23 cellular contexts compared by ENCODE assay signal in genomic region chr1:192513196-192513595, GRCh38.
DNase-seq lines count a peak whose midpoint lies in the region; ATAC-seq, FAIRE-seq and TF ChIP-seq lines count a peak whose summit lies in the region.
"Had no signal": no experiment of that assay in that cellular context is flagged by ENCODE, and none has a peak within 500 bp of the region (broad histone marks: within the 10 kb centered on the region; RNA-seq: fewer than 3 reads in every experiment).

No MANE protein-coding gene starts in this region.

- H4K20me1 ChIP-seq in SK-N-SH (ENCODE audit: insufficient read depth) = no peaks in the 10 kb centered on the region
- no peaks in the 10 kb centered on the region for H4K20me1 ChIP-seq in smooth muscle cell (ENCODE audit: low read depth)

- H3K79me2 ChIP-seq in SK-N-SH (ENCODE audit: insufficient read depth) (no peaks in the 10 kb centered on the region), smooth muscle cell (ENCODE audit: low read depth) (no peaks in the 10 kb centered on the region)

- no peak overlapping the region for H3K4me3 Mint-ChIP-seq in CD4-positive, alpha-beta T cell
- no peak overlapping the region for H3K4me3 Mint-ChIP-seq in chondrocyte (ENCODE audit: unreplicated experiment)
- H3K4me3 Mint-ChIP-seq: activated CD8-positive, alpha-beta T cell treated with anti-CD3 and anti-CD28 coated beads for 36 hours; HFFc6; T-helper 2 cell treated with Interferon-gamma antibody and Interleukin-4, amounts not matched to agents 5 μg/mL and 100 μg/mL, for 36 hours had no signal

- intact Hi-C loops in CD4-positive, alpha-beta T cell (cut with DNase I, micrococcal nuclease) = loop anchor here in 1 of 2 experiments (5.0 kb wide), 1 partner anchor 36 kb away; no protein-coding TSS in a partner anchor
- intact Hi-C loops in gastrocnemius medialis (cut with DNase I; ENCODE audit: low total_unique reads) = no loop called here

- no peak overlapping the region for H3K4me2 ChIP-seq in SK-N-SH
- no peak overlapping the region for H3K4me2 ChIP-seq in smooth muscle cell

- H3K27me3 ChIP-seq in CD4-positive, alpha-beta T cell (ENCODE audit: control insufficient read depth, insufficient read depth, low read length) = no peaks in the 10 kb centered on the region
- H3K27me3 ChIP-seq in SK-N-SH (ENCODE audit: insufficient read depth) = no peaks in the 10 kb centered on the region
- no peaks in the 10 kb centered on the region for H3K27me3 ChIP-seq in smooth muscle cell (ENCODE audit: low read depth)
- H3K27me3 ChIP-seq in gastrocnemius medialis = no peaks in the 10 kb centered on the region
- H3K27me3 ChIP-seq: MG63, stomach, tibial nerve had no signal

- CTCF ChIA-PET in CD4-positive, alpha-beta T cell (lab: Charles Lee) = no interaction called here
- CTCF ChIA-PET in SK-N-SH (lab: Yijun Ruan, JAX) = no interaction called here

- H3K4me1 ChIP-seq in SK-N-SH (ENCODE audit: control insufficient read depth in 1 of 2, insufficient read depth in 2 of 2, low read depth in 1 of 2, low read length in 1 of 2) (peaks cover 0 to 44% of the 10 kb centered on the region in 2 experiments; a peak in 2 of 4 replicates), smooth muscle cell (ENCODE audit: low read depth) (peaks cover 7% of the 10 kb centered on the region), gastrocnemius medialis (no peaks in the 10 kb centered on the region)
- H3K4me1 ChIP-seq: tibial nerve had no signal

- no peak overlapping the region for H3K27ac ChIP-seq in CD4-positive, alpha-beta T cell (ENCODE audit: low read depth, low read length)
- H3K27ac ChIP-seq in SK-N-SH (ENCODE audit: low read depth in 2 of 2, low read length in 1 of 2) (no peak overlapping the region; a peak in 2 of 4 replicates), smooth muscle cell (ENCODE audit: low read depth) (peak overlapping the region; percentile 36), gastrocnemius medialis (no peak overlapping the region)
- H3K27ac ChIP-seq: GM23248, tibial nerve had no signal

- H3F3A ChIP-seq in SK-N-SH (replicated peaks; ENCODE audit: insufficient read depth) = peaks cover 5% of the 10 kb centered on the region
- no peaks in the 10 kb centered on the region for H3F3A ChIP-seq in smooth muscle cell (ENCODE audit: low read depth)

- peak; percentile 33 for FAIRE-seq in islet of Langerhans (lab: Jason Lieb, UNC)
- FAIRE-seq: GM12878 had no signal

- no peak for TF ChIP-seq POLR2A in gastrocnemius medialis (IDR thresholded peaks at IDR 0.05)

- H3K36me3 Mint-ChIP-seq in CD4-positive, alpha-beta T cell (ENCODE audit: low read depth) = no peaks in the 10 kb centered on the region
- H3K36me3 Mint-ChIP-seq in chondrocyte (ENCODE audit: low read depth) = no peaks in the 10 kb centered on the region

- no peaks in the 10 kb centered on the region for H3K9me2 ChIP-seq in SK-N-SH

- ATAC-seq in CD4-positive, alpha-beta T cell (ENCODE audit: poor library complexity) = no peak
- ATAC-seq in gastrocnemius medialis = no peak
- ATAC-seq: activated CD8-positive, alpha-beta T cell treated with anti-CD3 and anti-CD28 coated beads for 36 hours had no signal

- H3K9me3 Mint-ChIP-seq in CD4-positive, alpha-beta T cell = no peaks in the 10 kb centered on the region
- no peaks in the 10 kb centered on the region for H3K9me3 Mint-ChIP-seq in chondrocyte (ENCODE audit: low read depth)
- H3K9me3 Mint-ChIP-seq: activated CD8-positive, alpha-beta T cell treated with anti-CD3 and anti-CD28 coated beads for 36 hours; HFFc6; T-helper 2 cell treated with Interferon-gamma antibody and Interleukin-4, amounts not matched to agents 5 μg/mL and 100 μg/mL, for 36 hours had no signal

- H3K27me3 Mint-ChIP-seq in CD4-positive, alpha-beta T cell = no peaks in the 10 kb centered on the region
- no peaks in the 10 kb centered on the region for H3K27me3 Mint-ChIP-seq in chondrocyte (ENCODE audit: low read depth)
- H3K27me3 Mint-ChIP-seq: activated CD8-positive, alpha-beta T cell treated with anti-CD3 and anti-CD28 coated beads for 36 hours had no signal

- TF ChIP-seq CTCF in CD4-positive, alpha-beta T cell (IDR thresholded peaks at IDR 0.05) = no peak
- TF ChIP-seq CTCF in SK-N-SH (IDR thresholded peaks at IDR 0.05) (no peak), smooth muscle cell (IDR thresholded peaks at IDR 0.05; ENCODE audit: borderline replicate concordance, insufficient read depth, poor library complexity, severe bottlenecking) (no peak), chondrocyte (IDR thresholded peaks at IDR 0.05) (no peak), gastrocnemius medialis (IDR thresholded peaks at IDR 0.05 in 4 of 5, conservative IDR thresholded peaks at IDR 0.05 in 1 of 5) (no peak)

- no peak for TF ChIP-seq RAD21 in SK-N-SH (IDR thresholded peaks at IDR 0.05; ENCODE audit: low read length)

- H3K9ac ChIP-seq in SK-N-SH = no peak overlapping the region
- H3K9ac ChIP-seq in smooth muscle cell (ENCODE audit: low read depth) = no peak overlapping the region
- H3K9ac ChIP-seq: GM23248 had no signal

- peaks cover 41% of the 10 kb centered on the region for H3K4me1 Mint-ChIP-seq in CD4-positive, alpha-beta T cell (ENCODE audit: low read depth)
- peaks cover 37% of the 10 kb centered on the region for H3K4me1 Mint-ChIP-seq in chondrocyte (ENCODE audit: low read depth)

- H2AFZ ChIP-seq in SK-N-SH (ENCODE audit: low read depth) (0 out of 2 replicates have a peak overlapping the region, but pooled peaks have one; percentile 32), smooth muscle cell (ENCODE audit: low read depth) (no peak overlapping the region)
- H2AFZ ChIP-seq: GM23248 had no signal

- 90% methylated on average over 1 of the region's 1 CpG for WGBS in SK-N-SH (ENCODE audit: low lambda C conversion rate)
- WGBS in smooth muscle cell (ENCODE audit: low lambda C conversion rate) = 100% methylated on average over 1 of the region's 1 CpG

- no peaks in the 10 kb centered on the region for H3K36me3 ChIP-seq in SK-N-SH (replicated peaks in 1 of 2; ENCODE audit: control insufficient read depth in 1 of 2, insufficient read depth in 2 of 2, low read length in 1 of 2)
- no peaks in the 10 kb centered on the region for H3K36me3 ChIP-seq in smooth muscle cell (ENCODE audit: low read depth)
- no peaks in the 10 kb centered on the region for H3K36me3 ChIP-seq in gastrocnemius medialis
- H3K36me3 ChIP-seq: MG63, stomach, tibial nerve had no signal

- in situ Hi-C loops in gastrocnemius medialis (cut with MboI; ENCODE audit: low sequenced_read_pairs in 4 of 4) = no loop called here

- POLR2A ChIA-PET in CD4-positive, alpha-beta T cell (lab: Charles Lee) = no interaction called here
- POLR2A ChIA-PET in SK-N-SH (lab: Yijun Ruan, JAX) = no interaction called here

- no peak for TF ChIP-seq EP300 in SK-N-SH (IDR thresholded peaks at IDR 0.05; ENCODE audit: borderline replicate concordance in 1 of 2, low read depth in 1 of 2, low read length in 1 of 2)

- DNase-seq in CD4-positive, alpha-beta T cell = no peak
- DNase-seq in SK-N-SH (no peak), smooth muscle cell (lab: John Stamatoyannopoulos, UW; ENCODE audit: unreplicated experiment) (no peak), chondrocyte (ENCODE audit: low spot score) (no peak), OCI-M1 (lab: John Stamatoyannopoulos, UW) (no peak), gastrocnemius medialis (no peak)
- DNase-seq: activated CD8-positive, alpha-beta T cell treated with anti-CD3 and anti-CD28 coated beads for 36 hours; activated effector memory CD4-positive, alpha-beta T cell treated with Interleukin-2 at 50 U/mL for 16 hours; activated T-cell treated with anti-CD3 and anti-CD28 coated beads for 4 hours; EL; GM23248; HFFc6; KG1; NCI-H2029; posterior cingulate gyrus; stimulated activated CD4-positive, alpha-beta T cell treated with anti-CD3 and anti-CD28 coated beads, Interleukin-15, amount 100 ng/mL, for 24 hours; stomach had no signal

- peak overlapping the region; percentile 11 for H3K27ac Mint-ChIP-seq in CD4-positive, alpha-beta T cell
- no peak overlapping the region for H3K27ac Mint-ChIP-seq in chondrocyte (ENCODE audit: unreplicated experiment)
- H3K27ac Mint-ChIP-seq: activated CD8-positive, alpha-beta T cell treated with anti-CD3 and anti-CD28 coated beads for 36 hours; HFFc6; T-helper 2 cell treated with Interferon-gamma antibody and Interleukin-4, amounts not matched to agents 5 μg/mL and 100 μg/mL, for 36 hours had no signal

- no peak overlapping the region for H3K4me3 ChIP-seq in SK-N-SH (ENCODE audit: low read depth in 2 of 2, low read length in 1 of 2)
- no peak overlapping the region for H3K4me3 ChIP-seq in smooth muscle cell
- no peak overlapping the region for H3K4me3 ChIP-seq in gastrocnemius medialis
- H3K4me3 ChIP-seq: GM12878, GM23248, lung, MG63, stomach, tibial nerve had no signal

- no peaks in the 10 kb centered on the region for H3K9me3 ChIP-seq in CD4-positive, alpha-beta T cell (ENCODE audit: control insufficient read depth, low read length)
- H3K9me3 ChIP-seq in SK-N-SH (no peaks in the 10 kb centered on the region), smooth muscle cell (replicated peaks; ENCODE audit: low read depth) (no peaks in the 10 kb centered on the region), gastrocnemius medialis (no peaks in the 10 kb centered on the region)
- H3K9me3 ChIP-seq: MG63, stomach, tibial nerve had no signal

TF ChIP-seq in SK-N-SH, 30 proteins besides CTCF, POLR2A, EP300 and RAD21:
- TF ChIP-seq RCOR1 (IDR thresholded peaks at IDR 0.05; ENCODE audit: low read length) (no peak), YY1 (IDR thresholded peaks at IDR 0.05; ENCODE audit: low read depth) (no peak), MXI1 (IDR thresholded peaks at IDR 0.05; ENCODE audit: low read depth, low read length) (no peak), USF1 (IDR thresholded peaks at IDR 0.05; ENCODE audit: borderline replicate concordance, low read depth) (no peak), GATA2 (CRISPR knock-in tag; IDR thresholded peaks at IDR 0.05) (no peak), MAX (IDR thresholded peaks at IDR 0.05; ENCODE audit: low read depth) (no peak), RXRA (IDR thresholded peaks at IDR 0.05; ENCODE audit: borderline replicate concordance, low read depth) (no peak), TEAD4 (IDR thresholded peaks at IDR 0.05; ENCODE audit: borderline replicate concordance, insufficient read depth) (no peak), EZH2phosphoT487 (IDR thresholded peaks at IDR 0.05; ENCODE audit: borderline replicate concordance, low read depth) (no peak), SMC3 (IDR thresholded peaks at IDR 0.05; ENCODE audit: low read depth, low read length) (no peak), FOXJ3 (CRISPR knock-in tag; IDR thresholded peaks at IDR 0.05) (no peak)
